ENCODE assay signal across 8 cellular contexts in genomic region chr19:35141627-35142401, GRCh38. TPM values are rescaled to one million over a fixed set of nuclear protein-coding genes. Genes with fewer than 3 reads are reported as not detected.
A peak's percentile ranks its signal among the peaks of the same experiment; 100 is the strongest.
DNase-seq lines count a peak whose midpoint lies in the region; ATAC-seq and TF ChIP-seq lines count a peak whose summit lies in the region.

No MANE protein-coding gene starts in this region.

- TF ChIP-seq EP300 in tibial nerve (IDR thresholded peaks at IDR 0.05): no peak

- H3K27me3 Mint-ChIP-seq in activated T-cell treated with anti-CD3 and anti-CD28 coated beads, Interleukin-2, amount 50 U/mL, for 24 hours: peaks cover 6% of the 10 kb centered on the region
- peaks cover 0 to 3% of the 10 kb centered on the region in 2 donors for H3K27me3 Mint-ChIP-seq in T-cell

- no peaks in the 10 kb centered on the region for H3K9me3 Mint-ChIP-seq in activated T-cell treated with anti-CD3 and anti-CD28 coated beads, Interleukin-2, amount 50 U/mL, for 24 hours
- no peaks in the 10 kb centered on the region for H3K9me3 Mint-ChIP-seq in T-cell

- peak overlapping the region; percentile 73 for H3K4me3 Mint-ChIP-seq in activated T-cell treated with anti-CD3 and anti-CD28 coated beads, Interleukin-2, amount 50 U/mL, for 24 hours
- peak overlapping the region; percentile 81 to 85 (median 83) for H3K4me3 Mint-ChIP-seq in T-cell

- H3K4me3 ChIP-seq in iPS-11a (ENCODE audit: low read depth, low read length) (peak overlapping the region; percentile 52), tibial nerve (peak overlapping the region; percentile 31 to 51 (median 40))

- CTCF ChIA-PET in T-cell (lab: Charles Lee): interaction anchor here (0.5 to 2.1 kb wide), 25 partner anchors 9 to 606 kb away, joined by 3 to 18 read pairs (median 4); partner anchors contain the start of genes COX6B1 (in 1 of the 2), FXYD5 (in 1 of the 2) and LIN37 (in 1 of the 2)

- no peaks in the 10 kb centered on the region for H3K27me3 ChIP-seq in tibial nerve

- POLR2A ChIA-PET in T-cell (lab: Charles Lee): interaction anchor here (0.6 to 1.0 kb wide), 6 partner anchors 25 to 364 kb away, joined by 3 to 7 read pairs (median 4); no protein-coding TSS in a partner anchor

- H3K27ac Mint-ChIP-seq in activated T-cell treated with anti-CD3 and anti-CD28 coated beads, Interleukin-2, amount 50 U/mL, for 24 hours: peak overlapping the region; percentile 84
- peak overlapping the region; percentile 64 to 79 for H3K27ac Mint-ChIP-seq in T-cell

- H3K9me3 ChIP-seq in tibial nerve: no peaks in the 10 kb centered on the region

- peak in 1 of 5 experiments; percentile 3 for TF ChIP-seq CTCF in tibial nerve (IDR thresholded peaks at IDR 0.05)

- peaks cover 41% of the 10 kb centered on the region for H3K4me1 Mint-ChIP-seq in activated T-cell treated with anti-CD3 and anti-CD28 coated beads, Interleukin-2, amount 50 U/mL, for 24 hours (ENCODE audit: low read depth)
- H3K4me1 Mint-ChIP-seq in T-cell: peaks cover 38 to 46% (median 40%) of the 10 kb centered on the region in 3 donors

- peak overlapping the region; percentile 24 to 78 (median 56) for H3K27ac ChIP-seq in tibial nerve

- peaks cover 0 to 66% (median 31%) of the 10 kb centered on the region in 4 donors for H3K4me1 ChIP-seq in tibial nerve

- TF ChIP-seq POLR2A in tibial nerve (IDR thresholded peaks at IDR 0.05): no peak

- ATAC-seq in T-cell (replicated peaks in 1 of 4): peak; percentile 8 to 22 (median 16)
- ATAC-seq in GM19023 (IDR thresholded peaks at IDR 0.05; ENCODE audit: unreplicated experiment): no peak
- ATAC-seq in GM18868 (IDR thresholded peaks at IDR 0.05; ENCODE audit: unreplicated experiment): no peak

- no peak for DNase-seq in activated T-cell treated with anti-CD3 and anti-CD28 coated beads, Interleukin-2, amount 50 U/mL, for 24 hours
- no peak for DNase-seq in activated T-cell treated with anti-CD3 and anti-CD28 coated beads, Interleukin-2, amount 50 U/mL, for 1 hour
- peak in 6 of 34 experiments; percentile 10 to 24 (median 20) for DNase-seq in T-cell
- DNase-seq in tibial nerve (ENCODE audit: low spot score in 2 of 2): no peak
- DNase-seq in NCI-H446 treated with DMSO at 0.1 percent for 48 hours (lab: John Stamatoyannopoulos, UW): no peak

- H3K36me3 Mint-ChIP-seq in activated T-cell treated with anti-CD3 and anti-CD28 coated beads, Interleukin-2, amount 50 U/mL, for 24 hours (ENCODE audit: low read depth): no peaks in the 10 kb centered on the region
- no peaks in the 10 kb centered on the region for H3K36me3 Mint-ChIP-seq in T-cell

- H3K36me3 ChIP-seq in tibial nerve: no peaks in the 10 kb centered on the region

- WGBS in tibial nerve, 2 donors: 23 to 27% methylated on average over 23 of the region's 23 CpGs

RNA-seq across cellular contexts. Expression of gene FXYD7, which starts 1.2 kb away (rescaled TPM):
- total RNA-seq in T-cell (10 to 100 TPM in 4 of 5 donors, 1 to 10 TPM in 1; 8.8 to 24.0 (median 12.6) TPM), tibial nerve (1 to 10 TPM in 3 of 4 donors, not detected in 1; 2.5 to 5.9 (median 5.7) TPM)

RNA-seq across cellular contexts. Expression of gene FXYD1, which starts 3.2 kb away (rescaled TPM):
- total RNA-seq in T-cell (1 to 10 TPM in 4 of 5 donors, under 1 TPM in 1; 0.70 to 7.7 (median 4.8) TPM), tibial nerve (100 to 1,000 TPM in 1 of 4 donors, 10 to 100 TPM in 3; 72.9 to 193 (median 84.9) TPM)

RNA-seq across cellular contexts. Expression of gene LGI4, which starts 7.0 kb away (rescaled TPM):
- total RNA-seq in T-cell (1 to 10 TPM in 1 of 5 donors, under 1 TPM in 4; 0.15 to 1.1 (median 0.89) TPM), tibial nerve (100 to 1,000 TPM; 207 to 323 (median 302) TPM)

RNA-seq across cellular contexts. Expression of gene FXYD5, which starts 12.7 kb away (rescaled TPM):
- total RNA-seq in T-cell: 100 to 1,000 TPM; 440 to 616 (median 504) TPM
- total RNA-seq in tibial nerve: 10 to 100 TPM; 19.9 to 53.4 (median 37.5) TPM

RNA-seq across cellular contexts. Expression of gene FXYD3, which starts 26.2 kb away (rescaled TPM):
- total RNA-seq in T-cell (1 to 10 TPM in 1 of 5 donors, under 1 TPM in 1, not detected in 3; 0.79 to 1.1 TPM), tibial nerve (10 to 100 TPM; 10.8 to 33.9 (median 16.6) TPM)

Comparison
In these comparisons a context has a peak if more than half of its experiments do, and no peak if none do; other contexts are left out.
1. ATAC-seq: peak in T-cell (4 of 4); none in GM19023 (single experiment) and GM18868 (single experiment).
2. RNA of gene FXYD1, which starts 3.2 kb away (total RNA-seq): 72.9 to 193 TPM in tibial nerve; 0.70 to 7.7 TPM in T-cell; every median in the first group is over 4 times any median in the second.
3. RNA of gene LGI4, which starts 7.0 kb away (total RNA-seq): 207 to 323 TPM in tibial nerve; 0.15 to 1.1 TPM in T-cell; every median in the first group is over 10 times any median in the second.